ENCODE assay signal across 1 cellular context in genomic region chr4:4430492-4431195, GRCh38.
TF ChIP-seq lines count a peak whose summit lies in the region.

No MANE protein-coding gene starts in this region.

TF ChIP-seq in HepG2, 621 proteins besides CTCF, POLR2A, EP300 and RAD21 (continued from another document):
- no peak for TF ChIP-seq ZNF512B (CRISPR knock-in tag; IDR thresholded peaks at IDR 0.05; ENCODE audit: borderline replicate concordance)
- TF ChIP-seq FOXA3 (CRISPR knock-in tag; IDR thresholded peaks at IDR 0.05), result 0 out of 2 replicates have a peak, but pooled peaks have one; percentile 6
- peak; percentile 63; the same call in 1 of the 2 replicates for TF ChIP-seq MAX (IDR thresholded peaks at IDR 0.05)
- TF ChIP-seq SMC3 (IDR thresholded peaks at IDR 0.05; ENCODE audit: low read length), result peak; percentile 74
- no peak for TF ChIP-seq MEF2D (CRISPR knock-in tag; IDR thresholded peaks at IDR 0.05)
- no peak for TF ChIP-seq ZNF3 (CRISPR knock-in tag; IDR thresholded peaks at IDR 0.05)
- 0 out of 2 replicates have a peak, but pooled peaks have one; percentile 56 for TF ChIP-seq CCDC6 (CRISPR knock-in tag; IDR thresholded peaks at IDR 0.05)
- TF ChIP-seq FOSL2 (CRISPR knock-in tag; IDR thresholded peaks at IDR 0.05), result peak; percentile 38; the same call in 1 of the 2 replicates
- TF ChIP-seq ADNP (CRISPR knock-in tag; IDR thresholded peaks at IDR 0.05), result no peak
- TF ChIP-seq BORCS8-MEF2B (CRISPR knock-in tag; IDR thresholded peaks at IDR 0.05), result 0 out of 2 replicates have a peak, but pooled peaks have one; percentile 19
- TF ChIP-seq ZNF317 (CRISPR knock-in tag; IDR thresholded peaks at IDR 0.05), result no peak
- TF ChIP-seq ZNF318 (CRISPR knock-in tag; IDR thresholded peaks at IDR 0.05), result 0 out of 2 replicates have a peak, but pooled peaks have one; percentile 53
- TF ChIP-seq SALL1 (CRISPR knock-in tag; IDR thresholded peaks at IDR 0.05), result 0 out of 2 replicates have a peak, but pooled peaks have one; percentile 20
- peak; percentile 48 for TF ChIP-seq XRCC5 (optimal IDR thresholded peaks at IDR 0.05; ENCODE audit: low read length)
- peak; percentile 53; the same call in 1 of the 3 replicates for TF ChIP-seq MXI1 (IDR thresholded peaks at IDR 0.05; ENCODE audit: borderline replicate concordance, low read depth, low read length)
- TF ChIP-seq ZNF878 (CRISPR knock-in tag; IDR thresholded peaks at IDR 0.05), result peak; percentile 39; the same call in 1 of the 2 replicates
- TF ChIP-seq BHLHE40 (IDR thresholded peaks at IDR 0.05; ENCODE audit: low read length), result peak; percentile 67
- peak; percentile 58 for TF ChIP-seq STAG1 (CRISPR knock-in tag; IDR thresholded peaks at IDR 0.05)
- TF ChIP-seq MNT (IDR thresholded peaks at IDR 0.05), result 0 out of 2 replicates have a peak, but pooled peaks have one; percentile 5
